In genomic region chr2:120737802-120738516, GRCh38 we compare ENCODE assay signal across 10 cellular contexts. TPM values are rescaled to one million over a fixed set of nuclear protein-coding genes. Genes with fewer than 3 reads are reported as not detected.
DNase-seq lines count a peak whose midpoint lies in the region; ATAC-seq and TF ChIP-seq lines count a peak whose summit lies in the region.
"Had no signal": no experiment of that assay in that cellular context is flagged by ENCODE, and none has a peak within 500 bp of the region (broad histone marks: within the 10 kb centered on the region; RNA-seq: fewer than 3 reads in every experiment).

No MANE protein-coding gene starts in this region.

- WGBS in lung, 2 donors = 50 to 67% methylated on average over 14 of the region's 14 CpGs
- 45 to 52% methylated on average over 13 to 14 of the region's 14 CpGs for WGBS in upper lobe of left lung, 2 donors

- no peaks in the 10 kb centered on the region for H3K36me3 Mint-ChIP-seq in activated CD8-positive, alpha-beta memory T cell treated with anti-CD3 and anti-CD28 coated beads, Interleukin-2, amount 10 ng/mL, durations not matched to agents 7 days and 5 days
- H3K36me3 Mint-ChIP-seq in brain = no peaks in the 10 kb centered on the region
- H3K36me3 Mint-ChIP-seq: CD4-positive, CD25-positive, alpha-beta regulatory T cell had no signal

- H3K36me3 ChIP-seq in lung (ENCODE audit: control insufficient read depth in 2 of 2, insufficient read depth in 2 of 2, low read length in 2 of 2) (no peaks in the 10 kb centered on the region), upper lobe of left lung (no peaks in the 10 kb centered on the region)

- TF ChIP-seq CTCF in brain (conservative IDR thresholded peaks at IDR 0.05) = no peak
- TF ChIP-seq CTCF in lung (IDR thresholded peaks at IDR 0.05; ENCODE audit: control extremely low read depth, extremely low read depth) = no peak
- no peak for TF ChIP-seq CTCF in upper lobe of left lung (IDR thresholded peaks at IDR 0.05)

- no peak for ATAC-seq in activated CD8-positive, alpha-beta memory T cell treated with anti-CD3 and anti-CD28 coated beads, Interleukin-2, amount 10 ng/mL, durations not matched to agents 7 days and 5 days
- ATAC-seq in lung (ENCODE audit: insufficient read depth, low FRiP score) (no peak), upper lobe of left lung (ENCODE audit: low FRiP score in 2 of 2) (no peak), HG03159 (IDR thresholded peaks at IDR 0.05; ENCODE audit: unreplicated experiment) (no peak)

- no peak overlapping the region for H3K4me3 ChIP-seq in lung
- H3K4me3 ChIP-seq in upper lobe of left lung = peak overlapping the region in 3 of 4 donors; percentile 35 to 52 (median 47)

- TF ChIP-seq EP300 in upper lobe of left lung (IDR thresholded peaks at IDR 0.05) = no peak

- CTCF ChIA-PET in activated CD8-positive, alpha-beta memory T cell treated with anti-CD3 and anti-CD28 coated beads, Interleukin-2, amount 10 ng/mL, durations not matched to agents 7 days and 5 days (lab: Charles Lee) = no interaction called here

- in situ Hi-C loops in ACHN (cut with HindIII; ENCODE audit: low pct_ligation_motif_present, low pct_unique_long_range_greater_than_20kb, low sequenced_read_pairs) = no loop called here

- H3K4me1 Mint-ChIP-seq in activated CD8-positive, alpha-beta memory T cell treated with anti-CD3 and anti-CD28 coated beads, Interleukin-2, amount 10 ng/mL, durations not matched to agents 7 days and 5 days = peaks cover 6% of the 10 kb centered on the region
- H3K4me1 Mint-ChIP-seq in brain = peaks cover 69% of the 10 kb centered on the region

- H3K9me3 Mint-ChIP-seq in activated CD8-positive, alpha-beta memory T cell treated with anti-CD3 and anti-CD28 coated beads, Interleukin-2, amount 10 ng/mL, durations not matched to agents 7 days and 5 days (ENCODE audit: low read depth) = no peaks in the 10 kb centered on the region
- no peaks in the 10 kb centered on the region for H3K9me3 Mint-ChIP-seq in brain

- DNase-seq in activated CD8-positive, alpha-beta memory T cell treated with anti-CD3 and anti-CD28 coated beads, Interleukin-2, amount 10 ng/mL, durations not matched to agents 7 days and 5 days = peak; percentile 26
- no peak for DNase-seq in activated CD8-positive, alpha-beta memory T cell treated with anti-CD3 and anti-CD28 coated beads, Interleukin-2, amount 50 U/mL, for 48 hours
- DNase-seq in lung (ENCODE audit: low spot score) (peak; percentile 29), upper lobe of left lung (peak in 1 of 2 donors; percentile 26), ACHN (no peak)
- no peak for DNase-seq in activated naive CD4-positive, alpha-beta T cell treated with anti-CD3 and anti-CD28 coated beads, Interleukin-2, amount 50 U/mL, for 16 hours
- DNase-seq: CD4-positive, CD25-positive, alpha-beta regulatory T cell had no signal

- peaks cover 26% of the 10 kb centered on the region for H3K27me3 ChIP-seq in lung (ENCODE audit: control insufficient read depth, insufficient read depth)
- H3K27me3 ChIP-seq in upper lobe of left lung = peaks cover 0 to 48% (median 29%) of the 10 kb centered on the region in 4 donors

- peaks cover 80% of the 10 kb centered on the region for H3K27me3 Mint-ChIP-seq in activated CD8-positive, alpha-beta memory T cell treated with anti-CD3 and anti-CD28 coated beads, Interleukin-2, amount 10 ng/mL, durations not matched to agents 7 days and 5 days
- peaks cover 7% of the 10 kb centered on the region for H3K27me3 Mint-ChIP-seq in brain

- H3K9me3 ChIP-seq in lung (ENCODE audit: control insufficient read depth in 2 of 2, insufficient read depth in 1 of 2, low read length in 1 of 2) (peaks cover 0 to 9% of the 10 kb centered on the region in 2 donors), upper lobe of left lung (no peaks in the 10 kb centered on the region)

- H3K4me3 Mint-ChIP-seq in activated CD8-positive, alpha-beta memory T cell treated with anti-CD3 and anti-CD28 coated beads, Interleukin-2, amount 10 ng/mL, durations not matched to agents 7 days and 5 days = no peak overlapping the region
- peak overlapping the region; percentile 88 to 99 (median 91) for H3K4me3 Mint-ChIP-seq in brain

- H3K27ac ChIP-seq in lung (ENCODE audit: low read depth in 1 of 2, low read length in 1 of 2) = no peak overlapping the region
- peak overlapping the region in 2 of 4 donors; percentile 33 to 67 for H3K27ac ChIP-seq in upper lobe of left lung
- H3K27ac ChIP-seq: KMS-11 had no signal

- no peak for TF ChIP-seq POLR2A in upper lobe of left lung (IDR thresholded peaks at IDR 0.05)

- H3K27ac Mint-ChIP-seq in activated CD8-positive, alpha-beta memory T cell treated with anti-CD3 and anti-CD28 coated beads, Interleukin-2, amount 10 ng/mL, durations not matched to agents 7 days and 5 days = no peak overlapping the region
- H3K27ac Mint-ChIP-seq in brain = peak overlapping the region; percentile 83 to 98 (median 85)
- H3K27ac Mint-ChIP-seq: CD4-positive, CD25-positive, alpha-beta regulatory T cell had no signal

- H3K4me1 ChIP-seq in lung (ENCODE audit: control insufficient read depth in 2 of 2, insufficient read depth in 2 of 2, low read length in 2 of 2) (peaks cover 0 to 15% of the 10 kb centered on the region in 2 donors), upper lobe of left lung (peaks cover 22 to 46% (median 31%) of the 10 kb centered on the region in 4 donors)

RNA-seq across cellular contexts. Expression of gene GLI2, which starts 2.3 kb away (rescaled TPM):
- total RNA-seq in activated CD8-positive, alpha-beta memory T cell treated with anti-CD3 and anti-CD28 coated beads, Interleukin-2, amount 10 ng/mL, durations not matched to agents 7 days and 5 days = 1 to 10 TPM in 1 of 2 experiments, under 1 TPM in 1; 0.28 to 1.3 TPM
- polyA plus RNA-seq in brain (ENCODE audit: insufficient read depth, low read depth, low replicate concordance) (0.37 TPM), lung (1 to 10 TPM; 1.1 TPM)
- total RNA-seq in lung (1 to 10 TPM; 5.8 to 9.2 TPM), upper lobe of left lung (1 to 10 TPM in 5 of 6 donors, under 1 TPM in 1; 0.61 to 8.8 (median 3.3) TPM)
- total RNA-seq: CD4-positive, CD25-positive, alpha-beta regulatory T cell had no signal
- polyA plus RNA-seq: CD4-positive, CD25-positive, alpha-beta regulatory T cell had no signal

Comparison
In these comparisons a context has a peak if more than half of its experiments do, and no peak if none do; other contexts are left out.
1. DNase-seq: peak in activated CD8-positive, alpha-beta memory T cell treated with anti-CD3 and anti-CD28 coated beads, Interleukin-2, amount 10 ng/mL, durations not matched to agents 7 days and 5 days (single experiment) and lung (single experiment); none in activated CD8-positive, alpha-beta memory T cell treated with anti-CD3 and anti-CD28 coated beads, Interleukin-2, amount 50 U/mL, for 48 hours (single experiment), ACHN (single experiment) and activated naive CD4-positive, alpha-beta T cell treated with anti-CD3 and anti-CD28 coated beads, Interleukin-2, amount 50 U/mL, for 16 hours (single experiment).